23 cellular contexts compared by ENCODE assay signal in the genomic region with DNA sequence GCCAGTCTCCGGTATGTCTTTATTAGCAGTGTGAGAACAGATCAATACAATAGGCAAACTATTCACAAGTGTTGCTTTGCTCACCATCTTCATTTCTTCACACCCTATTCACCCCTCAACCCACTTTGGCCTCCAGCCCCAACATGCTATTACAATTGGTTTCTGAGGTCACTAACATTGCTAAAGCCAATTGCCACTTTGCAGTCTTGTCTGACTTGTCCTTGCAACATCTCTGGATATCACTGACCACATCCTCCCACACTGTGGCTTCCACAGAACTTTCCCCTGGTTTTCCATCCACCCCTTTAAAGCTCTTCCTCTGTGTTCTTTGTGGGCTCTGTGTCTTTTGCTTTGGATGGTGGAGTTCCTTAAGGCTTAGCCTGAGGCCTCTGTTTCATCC. TPM values are rescaled to one million over a fixed set of nuclear protein-coding genes. Genes with fewer than 3 reads are reported as not detected.
A peak's percentile ranks its signal among the peaks of the same experiment; 100 is the strongest.
DNase-seq lines count a peak whose midpoint lies in the region; ATAC-seq, FAIRE-seq and TF ChIP-seq lines count a peak whose summit lies in the region.
"Had no signal": no experiment of that assay in that cellular context is flagged by ENCODE, and none has a peak within 500 bp of the region (broad histone marks: within the 10 kb centered on the region; RNA-seq: fewer than 3 reads in every experiment).

No MANE protein-coding gene starts in this region.

- no peaks in the 10 kb centered on the region for H3K36me3 ChIP-seq in GM12878 (ENCODE audit: control insufficient read depth in 2 of 2, insufficient read depth in 2 of 2, low read length in 1 of 2)
- H3K36me3 ChIP-seq: brain microvascular endothelial cell, colonic mucosa, HAP-1, Peyer's patch, uterus had no signal

- peaks cover 9% of the 10 kb centered on the region for H3K79me2 ChIP-seq in GM12878 (ENCODE audit: control insufficient read depth, insufficient read depth, low read length)

- TF ChIP-seq EP300 in GM12878 (IDR thresholded peaks at IDR 0.05; ENCODE audit: borderline replicate concordance in 1 of 2, control insufficient read depth in 1 of 2, low read depth in 2 of 2, low read length in 2 of 2): no peak

- in situ Hi-C loops in GM12878 (cut with MboI): loop anchor here (25.0 kb wide), 1 partner anchor 1521 kb away; no protein-coding TSS in a partner anchor

- peaks cover 0 to 2% of the 10 kb centered on the region in 2 donors for H3K9me3 Mint-ChIP-seq in natural killer cell
- H3K9me3 Mint-ChIP-seq in activated naive CD8-positive, alpha-beta T cell treated with anti-CD3 and anti-CD28 coated beads for 36 hours: peaks cover 7% of the 10 kb centered on the region
- H3K9me3 Mint-ChIP-seq: activated T-helper 2 cell treated with anti-CD3 and anti-CD28 coated beads, Interferon-gamma antibody, Interleukin-2, Interleukin-4, amounts not matched to agents 10 μg/mL and 5 μg/mL and 100 μg/mL, durations not matched to agents 14 hours and 24 hours and 36 hours had no signal

- intact Hi-C loops in GM12878 (cut with micrococcal nuclease; ENCODE audit: unreplicated experiment) (no loop called here), natural killer cell (cut with micrococcal nuclease) (no loop called here), posterior cingulate gyrus (cut with DNase I) (no loop called here), lower leg skin (cut with DNase I; ENCODE audit: low total_unique reads) (no loop called here)

- H3K27ac ChIP-seq in GM12878 (ENCODE audit: control insufficient read depth, insufficient read depth): no peak overlapping the region
- H3K27ac ChIP-seq: brain microvascular endothelial cell, colonic mucosa, Peyer's patch, uterus had no signal

- DNase-seq in Ammon's horn (ENCODE audit: low spot score): peak; percentile 18
- peak; percentile 53 for DNase-seq in M059J (ENCODE audit: low read depth)
- no peak for DNase-seq in GM12878 (ENCODE audit: low read depth, low spot score)
- no peak for DNase-seq in natural killer cell
- DNase-seq in posterior cingulate gyrus: no peak
- no peak for DNase-seq in activated CD8-positive, alpha-beta memory T cell treated with anti-CD3 and anti-CD28 coated beads, Interleukin-2, amount 50 U/mL, for 48 hours
- DNase-seq in activated naive CD8-positive, alpha-beta T cell treated with anti-CD3 and anti-CD28 coated beads for 36 hours: no peak
- no peak for DNase-seq in lower leg skin (ENCODE audit: low spot score in 2 of 2)
- DNase-seq: activated CD4-positive, alpha-beta T cell treated with anti-CD3 and anti-CD28 coated beads for 4 hours; brain microvascular endothelial cell; colonic mucosa; DND-41; NCI-H1694; NCI-H774; Peyer's patch; small intestine; stimulated activated CD4-positive, alpha-beta T cell treated with anti-CD3 and anti-CD28 coated beads, Interleukin-4, amount 100 ng/mL, for 1 hour; uterus had no signal

- TF ChIP-seq POLR2A in GM12878 (IDR thresholded peaks at IDR 0.05; ENCODE audit: low read depth, low read length) (no peak), lower leg skin (IDR thresholded peaks at IDR 0.05) (no peak)

- peaks cover 28% of the 10 kb centered on the region for H3K4me1 ChIP-seq in GM12878 (ENCODE audit: control insufficient read depth, insufficient read depth, low read length)
- H3K4me1 ChIP-seq: colonic mucosa, HAP-1, uterus had no signal

- no TSS peak for BruUV-seq in GM12878 (replicated peaks; lab: Mats Ljungman, UMichigan)

- ATAC-seq in GM12878: no peak
- ATAC-seq in natural killer cell: peak in 2 of 3 donors; percentile 45 to 50

- no peak overlapping the region for H3K9ac ChIP-seq in GM12878 (ENCODE audit: control insufficient read depth, insufficient read depth, low read length)

- no peak overlapping the region for H3K27ac Mint-ChIP-seq in natural killer cell
- no peak overlapping the region for H3K27ac Mint-ChIP-seq in activated naive CD8-positive, alpha-beta T cell treated with anti-CD3 and anti-CD28 coated beads for 36 hours
- H3K27ac Mint-ChIP-seq: activated T-helper 2 cell treated with anti-CD3 and anti-CD28 coated beads, Interferon-gamma antibody, Interleukin-2, Interleukin-4, amounts not matched to agents 10 μg/mL and 5 μg/mL and 100 μg/mL, durations not matched to agents 14 hours and 24 hours and 36 hours had no signal

- H3K36me3 Mint-ChIP-seq in natural killer cell: no peaks in the 10 kb centered on the region
- no peaks in the 10 kb centered on the region for H3K36me3 Mint-ChIP-seq in activated naive CD8-positive, alpha-beta T cell treated with anti-CD3 and anti-CD28 coated beads for 36 hours

- H2AFZ ChIP-seq in GM12878 (ENCODE audit: control insufficient read depth, low read depth, low read length): no peak overlapping the region

- SMC1A ChIA-PET in GM12878 (lab: Charles Lee; ENCODE audit: uncharacterized antibody, unreplicated experiment): interaction anchor here (0.6 kb wide), 1 partner anchor 48 kb away, joined by 3 read pairs; no protein-coding TSS in a partner anchor

- no peak for TF ChIP-seq CTCF in GM12878 (IDR thresholded peaks at IDR 0.05 in 2 of 3, conservative IDR thresholded peaks at IDR 0.05 in 1 of 3; ENCODE audit: control insufficient read depth in 2 of 3, extremely low read depth in 1 of 3, insufficient read depth in 1 of 3, low read depth in 3 of 3, low read length in 3 of 3)
- TF ChIP-seq CTCF in natural killer cell (IDR thresholded peaks at IDR 0.05): no peak
- no peak for TF ChIP-seq CTCF in lower leg skin (IDR thresholded peaks at IDR 0.05)

- peaks cover 0 to 2% of the 10 kb centered on the region in 2 donors for H3K27me3 Mint-ChIP-seq in natural killer cell (ENCODE audit: low read depth in 2 of 2)
- no peaks in the 10 kb centered on the region for H3K27me3 Mint-ChIP-seq in activated naive CD8-positive, alpha-beta T cell treated with anti-CD3 and anti-CD28 coated beads for 36 hours

- no peaks in the 10 kb centered on the region for H3K27me3 ChIP-seq in GM12878 (replicated peaks in 1 of 2; ENCODE audit: control insufficient read depth in 2 of 2, insufficient read depth in 2 of 2, low read length in 1 of 2)
- H3K27me3 ChIP-seq: brain microvascular endothelial cell, colonic mucosa, Peyer's patch, uterus had no signal

- H3K4me3 ChIP-seq in GM12878 (no peak overlapping the region), lower leg skin (ENCODE audit: low read depth, poor library complexity, severe bottlenecking) (no peak overlapping the region)
- H3K4me3 ChIP-seq: colonic mucosa, HAP-1, Peyer's patch, uterus had no signal

- CTCF ChIA-PET in GM12878 (lab: Yijun Ruan, JAX): no interaction called here

- no peaks in the 10 kb centered on the region; the same call in 1 of the 3 replicates for H3K9me3 ChIP-seq in GM12878 (replicated peaks; ENCODE audit: control insufficient read depth, insufficient read depth, low read length)
- H3K9me3 ChIP-seq: colonic mucosa, HAP-1, Peyer's patch, uterus had no signal

- H4K20me1 ChIP-seq in GM12878 (ENCODE audit: control insufficient read depth, insufficient read depth): no peaks in the 10 kb centered on the region

- RAD21 ChIA-PET in GM12878 (lab: Charles Lee; ENCODE audit: unreplicated experiment): interaction anchor here (0.6 kb wide), 1 partner anchor 65 kb away, joined by 3 read pairs; no protein-coding TSS in a partner anchor

- H3K4me2 ChIP-seq in GM12878 (ENCODE audit: control insufficient read depth, insufficient read depth): no peak overlapping the region

- TF ChIP-seq RAD21 in GM12878 (IDR thresholded peaks at IDR 0.05; ENCODE audit: insufficient read depth, low read depth, low read length): no peak

- FAIRE-seq in GM12878 (lab: Jason Lieb, UNC): no peak
- FAIRE-seq: keratinocyte, small intestine had no signal

- 100% methylated on average over 1 of the region's 1 CpG for WGBS in GM12878 (ENCODE audit: insufficient coverage, insufficient replicate concordance, low lambda C conversion rate, missing lambda C conversion rate)
- WGBS in lower leg skin, 2 donors: 97 to 100% methylated on average over 1 of the region's 1 CpG

- POLR2A ChIA-PET in GM12878 (lab: Charles Lee): no interaction called here

- peaks cover 32 to 35% of the 10 kb centered on the region in 2 donors for H3K4me1 Mint-ChIP-seq in natural killer cell
- H3K4me1 Mint-ChIP-seq in activated naive CD8-positive, alpha-beta T cell treated with anti-CD3 and anti-CD28 coated beads for 36 hours: peaks cover 27% of the 10 kb centered on the region

- no peak overlapping the region for H3K4me3 Mint-ChIP-seq in natural killer cell
- H3K4me3 Mint-ChIP-seq in activated naive CD8-positive, alpha-beta T cell treated with anti-CD3 and anti-CD28 coated beads for 36 hours: no peak overlapping the region

RNA-seq across cellular contexts. Expression of gene APBB1IP, which starts 5.2 kb away (rescaled TPM):
- 0.37 TPM in 1 of 2 replicates, not detected in the other for total RNA-seq in M059J (2014; rRNA removed; shearing (Covaris generic))
- 95.1 and 97.5 TPM in 2 replicates for total RNA-seq in GM12878 (2013; cell fraction: nucleolus; rRNA removed)
- 14.7 and 14.8 TPM in 2 replicates for total RNA-seq in GM12878 (2014; rRNA removed)
- 18.2 and 20.0 TPM in 2 replicates for total RNA-seq in GM12878 (2014; rRNA removed; fragmentation: Illumina TruSeq; extraction: Trizol)
- 67.0 and 67.4 TPM in 2 replicates for total RNA-seq in GM12878 (2021)
- polyA plus RNA-seq in GM12878 (2011; ENCODE audit: low read depth): 26.8 TPM
- 10.6 and 12.5 TPM in 2 replicates for polyA plus RNA-seq in GM12878 (2011; rRNA removed)
- polyA plus RNA-seq in GM12878 (2011; cell fraction: cytosol; rRNA removed): 9.7 and 14.3 TPM in 2 replicates
- polyA plus RNA-seq in GM12878 (2011; cell fraction: nucleus; rRNA removed): 20.7 and 24.7 TPM in 2 replicates
- 62.2 and 64.8 TPM in 2 replicates for polyA plus RNA-seq in GM12878 (2012)
- polyA plus RNA-seq in GM12878 (2014; fragmentation: Illumina TruSeq; extraction: Trizol): 66.0 and 74.0 TPM in 2 replicates
- polyA plus RNA-seq in GM12878 (2014; fragmentation: Nextera tagmentation; extraction: Ambion mirVana): 10 to 100 TPM in 1 of 2 experiments, 1 to 10 TPM in 1; 7.3 to 11.4 TPM
- polyA plus RNA-seq in GM12878 (2014; rRNA removed): 21.5 and 28.1 TPM in 2 replicates
- polyA plus RNA-seq in GM12878 (2016; fragmentation: Nextera tagmentation; extraction: Ambion mirVana): 10 to 100 TPM; 23.7 to 30.2 TPM
- 18.3 and 29.0 TPM in 2 replicates for polyA minus RNA-seq in GM12878 (2011; rRNA and poly(A)+ RNA removed)
- 13.4 and 15.7 TPM in 2 replicates for polyA minus RNA-seq in GM12878 (2011; cell fraction: cytosol; rRNA and poly(A)+ RNA removed)
- 30.6 and 41.9 TPM in 2 replicates for polyA minus RNA-seq in GM12878 (2011; cell fraction: nucleus; rRNA and poly(A)+ RNA removed)
- total RNA-seq in natural killer cell: 100 to 1,000 TPM in 2 of 3 donors, 10 to 100 TPM in 1; 92.5 to 119 (median 100) TPM
- 10 to 100 TPM; 66.3 to 68.0 TPM for total RNA-seq in activated naive CD8-positive, alpha-beta T cell treated with anti-CD3 and anti-CD28 coated beads for 36 hours
- 1 to 10 TPM in 3 of 4 donors, under 1 TPM in 1; 0.34 to 3.0 (median 2.3) TPM for total RNA-seq in lower leg skin
- total RNA-seq: pulmonary artery endothelial cell had no signal
- polyA plus RNA-seq: keratinocyte, neural cell had no signal

Comparison
In these comparisons a context has a peak if more than half of its experiments do, and no peak if none do; other contexts are left out.
1. DNase-seq: peak in Ammon's horn (single experiment) and M059J (single experiment); none in GM12878 (single experiment), natural killer cell (single experiment), posterior cingulate gyrus (0 of 10), activated CD8-positive, alpha-beta memory T cell treated with anti-CD3 and anti-CD28 coated beads, Interleukin-2, amount 50 U/mL, for 48 hours (single experiment), activated naive CD8-positive, alpha-beta T cell treated with anti-CD3 and anti-CD28 coated beads for 36 hours (single experiment) and lower leg skin (0 of 2).